In the genomic region with DNA sequence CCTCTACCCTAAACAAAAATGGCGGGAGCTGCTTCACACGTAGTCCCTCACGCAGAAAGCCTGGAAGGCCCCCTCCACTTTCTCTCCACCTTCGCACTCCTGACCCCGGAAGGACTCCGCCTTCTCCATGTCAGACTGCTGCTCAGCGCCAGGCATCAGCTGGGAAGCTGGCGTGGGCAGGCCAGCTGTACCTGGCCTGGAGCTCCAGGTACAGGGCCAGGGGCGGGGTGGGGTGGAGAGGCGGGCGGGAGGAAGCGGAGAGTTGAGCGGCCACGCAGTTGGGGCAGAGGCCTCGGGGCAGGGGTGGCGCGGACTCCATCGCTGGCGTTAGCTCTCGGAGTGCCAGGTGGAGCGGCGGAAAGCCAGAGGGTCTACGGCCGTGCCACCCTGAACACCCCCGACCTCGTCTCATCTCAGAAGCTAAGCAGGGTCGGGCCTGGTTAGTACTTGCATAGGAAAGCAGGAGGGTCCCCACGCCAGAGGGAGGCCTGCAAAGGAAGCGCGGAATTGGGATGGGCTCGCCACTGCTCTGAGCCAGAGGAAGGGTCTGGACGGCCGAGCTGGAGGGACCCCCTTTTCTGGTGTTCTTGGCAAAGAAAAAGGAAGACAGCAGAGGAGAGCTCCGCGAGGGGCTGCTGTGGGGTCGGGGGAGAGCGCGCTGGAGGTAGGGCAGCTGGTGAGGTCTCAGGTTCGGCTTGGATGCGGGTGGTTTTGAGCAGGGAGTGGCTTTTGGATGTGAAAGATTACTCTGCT, we compare ENCODE assay signal across 1 cellular context.
TF ChIP-seq lines count a peak whose summit lies in the region.

A gene with protein sequence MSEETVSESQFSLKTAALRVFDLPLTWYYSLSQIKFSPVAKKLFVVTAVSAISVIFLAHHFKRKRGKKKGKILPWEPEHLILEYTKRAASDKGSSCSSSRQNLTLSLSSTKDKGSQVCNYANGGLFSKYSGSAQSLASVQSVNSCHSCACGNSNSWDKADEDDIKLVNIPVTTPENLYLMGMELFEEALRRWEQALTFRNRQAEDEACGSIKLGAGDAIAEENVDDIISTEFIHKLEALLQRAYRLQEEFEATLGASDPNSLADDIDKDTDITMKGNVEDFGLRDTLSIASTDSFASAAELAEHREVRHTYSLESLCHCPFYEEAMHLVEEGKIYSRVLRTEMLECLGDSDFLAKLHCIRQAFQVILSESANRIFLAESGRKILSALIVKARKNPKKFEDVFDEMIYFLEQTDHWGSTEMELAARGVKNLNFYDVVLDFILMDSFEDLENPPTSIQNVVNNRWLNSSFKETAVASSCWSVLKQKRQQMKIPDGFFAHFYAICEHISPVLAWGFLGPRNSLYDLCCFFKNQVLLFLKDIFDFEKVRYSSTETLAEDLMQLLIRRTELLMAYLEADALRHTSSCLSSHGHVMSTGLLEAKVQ (plus strand): TSS at position 121 of the 753 bp plus-strand sequence. CDS start 3,604 bp downstream, outside the sequence.

TF ChIP-seq in GM12878, 131 proteins besides CTCF, POLR2A, EP300 and RAD21 (continued from another document and continues in another):
- TF ChIP-seq, protein P1, sequence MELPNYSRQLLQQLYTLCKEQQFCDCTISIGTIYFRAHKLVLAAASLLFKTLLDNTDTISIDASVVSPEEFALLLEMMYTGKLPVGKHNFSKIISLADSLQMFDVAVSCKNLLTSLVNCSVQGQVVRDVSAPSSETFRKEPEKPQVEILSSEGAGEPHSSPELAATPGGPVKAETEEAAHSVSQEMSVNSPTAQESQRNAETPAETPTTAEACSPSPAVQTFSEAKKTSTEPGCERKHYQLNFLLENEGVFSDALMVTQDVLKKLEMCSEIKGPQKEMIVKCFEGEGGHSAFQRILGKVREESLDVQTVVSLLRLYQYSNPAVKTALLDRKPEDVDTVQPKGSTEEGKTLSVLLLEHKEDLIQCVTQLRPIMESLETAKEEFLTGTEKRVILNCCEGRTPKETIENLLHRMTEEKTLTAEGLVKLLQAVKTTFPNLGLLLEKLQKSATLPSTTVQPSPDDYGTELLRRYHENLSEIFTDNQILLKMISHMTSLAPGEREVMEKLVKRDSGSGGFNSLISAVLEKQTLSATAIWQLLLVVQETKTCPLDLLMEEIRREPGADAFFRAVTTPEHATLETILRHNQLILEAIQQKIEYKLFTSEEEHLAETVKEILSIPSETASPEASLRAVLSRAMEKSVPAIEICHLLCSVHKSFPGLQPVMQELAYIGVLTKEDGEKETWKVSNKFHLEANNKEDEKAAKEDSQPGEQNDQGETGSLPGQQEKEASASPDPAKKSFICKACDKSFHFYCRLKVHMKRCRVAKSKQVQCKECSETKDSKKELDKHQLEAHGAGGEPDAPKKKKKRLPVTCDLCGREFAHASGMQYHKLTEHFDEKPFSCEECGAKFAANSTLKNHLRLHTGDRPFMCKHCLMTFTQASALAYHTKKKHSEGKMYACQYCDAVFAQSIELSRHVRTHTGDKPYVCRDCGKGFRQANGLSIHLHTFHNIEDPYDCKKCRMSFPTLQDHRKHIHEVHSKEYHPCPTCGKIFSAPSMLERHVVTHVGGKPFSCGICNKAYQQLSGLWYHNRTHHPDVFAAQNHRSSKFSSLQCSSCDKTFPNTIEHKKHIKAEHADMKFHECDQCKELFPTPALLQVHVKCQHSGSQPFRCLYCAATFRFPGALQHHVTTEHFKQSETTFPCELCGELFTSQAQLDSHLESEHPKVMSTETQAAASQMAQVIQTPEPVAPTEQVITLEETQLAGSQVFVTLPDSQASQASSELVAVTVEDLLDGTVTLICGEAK (IDR thresholded peaks at IDR 0.05; ENCODE audit: borderline replicate concordance) = peak; percentile 79
- TF ChIP-seq, protein P2, sequence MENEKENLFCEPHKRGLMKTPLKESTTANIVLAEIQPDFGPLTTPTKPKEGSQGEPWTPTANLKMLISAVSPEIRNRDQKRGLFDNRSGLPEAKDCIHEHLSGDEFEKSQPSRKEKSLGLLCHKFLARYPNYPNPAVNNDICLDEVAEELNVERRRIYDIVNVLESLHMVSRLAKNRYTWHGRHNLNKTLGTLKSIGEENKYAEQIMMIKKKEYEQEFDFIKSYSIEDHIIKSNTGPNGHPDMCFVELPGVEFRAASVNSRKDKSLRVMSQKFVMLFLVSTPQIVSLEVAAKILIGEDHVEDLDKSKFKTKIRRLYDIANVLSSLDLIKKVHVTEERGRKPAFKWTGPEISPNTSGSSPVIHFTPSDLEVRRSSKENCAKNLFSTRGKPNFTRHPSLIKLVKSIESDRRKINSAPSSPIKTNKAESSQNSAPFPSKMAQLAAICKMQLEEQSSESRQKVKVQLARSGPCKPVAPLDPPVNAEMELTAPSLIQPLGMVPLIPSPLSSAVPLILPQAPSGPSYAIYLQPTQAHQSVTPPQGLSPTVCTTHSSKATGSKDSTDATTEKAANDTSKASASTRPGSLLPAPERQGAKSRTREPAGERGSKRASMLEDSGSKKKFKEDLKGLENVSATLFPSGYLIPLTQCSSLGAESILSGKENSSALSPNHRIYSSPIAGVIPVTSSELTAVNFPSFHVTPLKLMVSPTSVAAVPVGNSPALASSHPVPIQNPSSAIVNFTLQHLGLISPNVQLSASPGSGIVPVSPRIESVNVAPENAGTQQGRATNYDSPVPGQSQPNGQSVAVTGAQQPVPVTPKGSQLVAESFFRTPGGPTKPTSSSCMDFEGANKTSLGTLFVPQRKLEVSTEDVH (IDR thresholded peaks at IDR 0.05; ENCODE audit: low read depth, partially characterized antibody) = no peak
- peak in 1 of 2 experiments; percentile 3; a peak in 1 of 4 replicates for TF ChIP-seq SRF (IDR thresholded peaks at IDR 0.05; ENCODE audit: low read depth in 2 of 2, low read length in 2 of 2)
- TF ChIP-seq, protein P3, sequence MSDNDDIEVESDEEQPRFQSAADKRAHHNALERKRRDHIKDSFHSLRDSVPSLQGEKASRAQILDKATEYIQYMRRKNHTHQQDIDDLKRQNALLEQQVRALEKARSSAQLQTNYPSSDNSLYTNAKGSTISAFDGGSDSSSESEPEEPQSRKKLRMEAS (IDR thresholded peaks at IDR 0.05; ENCODE audit: low read depth, low read length) = no peak
- peak in 1 of 2 experiments; percentile 78; a peak in 1 of 3 replicates for TF ChIP-seq EGR1 (IDR thresholded peaks at IDR 0.05; ENCODE audit: borderline replicate concordance in 1 of 2, low read depth in 2 of 2, low read length in 2 of 2)
- TF ChIP-seq, protein P4, sequence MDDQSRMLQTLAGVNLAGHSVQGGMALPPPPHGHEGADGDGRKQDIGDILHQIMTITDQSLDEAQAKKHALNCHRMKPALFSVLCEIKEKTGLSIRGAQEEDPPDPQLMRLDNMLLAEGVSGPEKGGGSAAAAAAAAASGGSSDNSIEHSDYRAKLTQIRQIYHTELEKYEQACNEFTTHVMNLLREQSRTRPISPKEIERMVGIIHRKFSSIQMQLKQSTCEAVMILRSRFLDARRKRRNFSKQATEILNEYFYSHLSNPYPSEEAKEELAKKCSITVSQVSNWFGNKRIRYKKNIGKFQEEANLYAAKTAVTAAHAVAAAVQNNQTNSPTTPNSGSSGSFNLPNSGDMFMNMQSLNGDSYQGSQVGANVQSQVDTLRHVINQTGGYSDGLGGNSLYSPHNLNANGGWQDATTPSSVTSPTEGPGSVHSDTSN (IDR thresholded peaks at IDR 0.05; ENCODE audit: insufficient replicate concordance, low read depth, low read length) = no peak
- peak; percentile 48; the same call in 1 of the 2 replicates for TF ChIP-seq NR2F1 (conservative IDR thresholded peaks at IDR 0.05)
- peak; percentile 82 for TF ChIP-seq MTA2 (IDR thresholded peaks at IDR 0.05; ENCODE audit: low read depth)
- TF ChIP-seq, protein P5, sequence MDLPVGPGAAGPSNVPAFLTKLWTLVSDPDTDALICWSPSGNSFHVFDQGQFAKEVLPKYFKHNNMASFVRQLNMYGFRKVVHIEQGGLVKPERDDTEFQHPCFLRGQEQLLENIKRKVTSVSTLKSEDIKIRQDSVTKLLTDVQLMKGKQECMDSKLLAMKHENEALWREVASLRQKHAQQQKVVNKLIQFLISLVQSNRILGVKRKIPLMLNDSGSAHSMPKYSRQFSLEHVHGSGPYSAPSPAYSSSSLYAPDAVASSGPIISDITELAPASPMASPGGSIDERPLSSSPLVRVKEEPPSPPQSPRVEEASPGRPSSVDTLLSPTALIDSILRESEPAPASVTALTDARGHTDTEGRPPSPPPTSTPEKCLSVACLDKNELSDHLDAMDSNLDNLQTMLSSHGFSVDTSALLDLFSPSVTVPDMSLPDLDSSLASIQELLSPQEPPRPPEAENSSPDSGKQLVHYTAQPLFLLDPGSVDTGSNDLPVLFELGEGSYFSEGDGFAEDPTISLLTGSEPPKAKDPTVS (IDR thresholded peaks at IDR 0.05; ENCODE audit: low read depth, low read length) = no peak
- TF ChIP-seq, protein P6, sequence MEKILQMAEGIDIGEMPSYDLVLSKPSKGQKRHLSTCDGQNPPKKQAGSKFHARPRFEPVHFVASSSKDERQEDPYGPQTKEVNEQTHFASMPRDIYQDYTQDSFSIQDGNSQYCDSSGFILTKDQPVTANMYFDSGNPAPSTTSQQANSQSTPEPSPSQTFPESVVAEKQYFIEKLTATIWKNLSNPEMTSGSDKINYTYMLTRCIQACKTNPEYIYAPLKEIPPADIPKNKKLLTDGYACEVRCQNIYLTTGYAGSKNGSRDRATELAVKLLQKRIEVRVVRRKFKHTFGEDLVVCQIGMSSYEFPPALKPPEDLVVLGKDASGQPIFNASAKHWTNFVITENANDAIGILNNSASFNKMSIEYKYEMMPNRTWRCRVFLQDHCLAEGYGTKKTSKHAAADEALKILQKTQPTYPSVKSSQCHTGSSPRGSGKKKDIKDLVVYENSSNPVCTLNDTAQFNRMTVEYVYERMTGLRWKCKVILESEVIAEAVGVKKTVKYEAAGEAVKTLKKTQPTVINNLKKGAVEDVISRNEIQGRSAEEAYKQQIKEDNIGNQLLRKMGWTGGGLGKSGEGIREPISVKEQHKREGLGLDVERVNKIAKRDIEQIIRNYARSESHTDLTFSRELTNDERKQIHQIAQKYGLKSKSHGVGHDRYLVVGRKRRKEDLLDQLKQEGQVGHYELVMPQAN (conservative IDR thresholded peaks at IDR 0.05) = peak; percentile 37; the same call in 1 of the 2 replicates
- no peak for TF ChIP-seq ZZZ3 (IDR thresholded peaks at IDR 0.05; ENCODE audit: control insufficient read depth, insufficient read length, low read depth)
- TF ChIP-seq MYC (IDR thresholded peaks at IDR 0.05; ENCODE audit: insufficient read depth, insufficient read length, insufficient replicate concordance, low read length, severe bottlenecking) = no peak
- TF ChIP-seq SIX5 (IDR thresholded peaks at IDR 0.05; ENCODE audit: low read depth, low read length, severe bottlenecking) = peak; percentile 79
- TF ChIP-seq JUNB (IDR thresholded peaks at IDR 0.05) = no peak
- TF ChIP-seq IKZF1 (conservative IDR thresholded peaks at IDR 0.05) = peak; percentile 68
- no peak for TF ChIP-seq CHD1 (IDR thresholded peaks at IDR 0.05; ENCODE audit: low read depth, low read length)
- TF ChIP-seq BHLHE40 (IDR thresholded peaks at IDR 0.05; ENCODE audit: borderline replicate concordance in 1 of 2, low read depth in 2 of 2, low read length in 1 of 2) = no peak; a peak in 1 of 4 replicates
- TF ChIP-seq, protein P7, sequence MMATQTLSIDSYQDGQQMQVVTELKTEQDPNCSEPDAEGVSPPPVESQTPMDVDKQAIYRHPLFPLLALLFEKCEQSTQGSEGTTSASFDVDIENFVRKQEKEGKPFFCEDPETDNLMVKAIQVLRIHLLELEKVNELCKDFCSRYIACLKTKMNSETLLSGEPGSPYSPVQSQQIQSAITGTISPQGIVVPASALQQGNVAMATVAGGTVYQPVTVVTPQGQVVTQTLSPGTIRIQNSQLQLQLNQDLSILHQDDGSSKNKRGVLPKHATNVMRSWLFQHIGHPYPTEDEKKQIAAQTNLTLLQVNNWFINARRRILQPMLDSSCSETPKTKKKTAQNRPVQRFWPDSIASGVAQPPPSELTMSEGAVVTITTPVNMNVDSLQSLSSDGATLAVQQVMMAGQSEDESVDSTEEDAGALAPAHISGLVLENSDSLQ (IDR thresholded peaks at IDR 0.05) = no peak
- TF ChIP-seq, protein P8, sequence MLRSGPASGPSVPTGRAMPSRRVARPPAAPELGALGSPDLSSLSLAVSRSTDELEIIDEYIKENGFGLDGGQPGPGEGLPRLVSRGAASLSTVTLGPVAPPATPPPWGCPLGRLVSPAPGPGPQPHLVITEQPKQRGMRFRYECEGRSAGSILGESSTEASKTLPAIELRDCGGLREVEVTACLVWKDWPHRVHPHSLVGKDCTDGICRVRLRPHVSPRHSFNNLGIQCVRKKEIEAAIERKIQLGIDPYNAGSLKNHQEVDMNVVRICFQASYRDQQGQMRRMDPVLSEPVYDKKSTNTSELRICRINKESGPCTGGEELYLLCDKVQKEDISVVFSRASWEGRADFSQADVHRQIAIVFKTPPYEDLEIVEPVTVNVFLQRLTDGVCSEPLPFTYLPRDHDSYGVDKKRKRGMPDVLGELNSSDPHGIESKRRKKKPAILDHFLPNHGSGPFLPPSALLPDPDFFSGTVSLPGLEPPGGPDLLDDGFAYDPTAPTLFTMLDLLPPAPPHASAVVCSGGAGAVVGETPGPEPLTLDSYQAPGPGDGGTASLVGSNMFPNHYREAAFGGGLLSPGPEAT (IDR thresholded peaks at IDR 0.05; ENCODE audit: low read depth) = no peak
- TF ChIP-seq KDM1A (IDR thresholded peaks at IDR 0.05; ENCODE audit: borderline replicate concordance) = no peak
- peak; percentile 73; the same call in 1 of the 2 replicates for TF ChIP-seq TARDBP (IDR thresholded peaks at IDR 0.05; ENCODE audit: borderline replicate concordance)
- no peak for TF ChIP-seq KAT2A (conservative IDR thresholded peaks at IDR 0.05; ENCODE audit: control insufficient read depth, low read depth, low read length)
- TF ChIP-seq SP1 (IDR thresholded peaks at IDR 0.05; ENCODE audit: low read depth, low read length) = no peak
- TF ChIP-seq MEF2A (IDR thresholded peaks at IDR 0.05; ENCODE audit: insufficient read depth, low read depth, low read length) = no peak
- TF ChIP-seq HDGF (IDR thresholded peaks at IDR 0.05) = peak; percentile 69; the same call in 1 of the 2 replicates
- no peak for TF ChIP-seq RFX5 (IDR thresholded peaks at IDR 0.05; ENCODE audit: low read depth, low read length)
- TF ChIP-seq CEBPB (IDR thresholded peaks at IDR 0.05; ENCODE audit: borderline replicate concordance in 1 of 2, low read depth in 2 of 2, low read length in 2 of 2) = no peak
- TF ChIP-seq POU2F2 (IDR thresholded peaks at IDR 0.05; ENCODE audit: borderline replicate concordance, low read depth, low read length) = 0 out of 3 replicates have a peak, but pooled peaks have one; percentile 16
- TF ChIP-seq GABPA (IDR thresholded peaks at IDR 0.05; ENCODE audit: low read depth) = peak; percentile 92
- TF ChIP-seq POLR2AphosphoS5 (IDR thresholded peaks at IDR 0.05; ENCODE audit: low read length) = peak; percentile 45; the same call in 1 of the 2 replicates
- TF ChIP-seq HCFC1 (IDR thresholded peaks at IDR 0.05; ENCODE audit: low read length) = peak; percentile 80
- TF ChIP-seq CREM (IDR thresholded peaks at IDR 0.05; ENCODE audit: low read depth) = peak; percentile 89
- TF ChIP-seq, protein P9, sequence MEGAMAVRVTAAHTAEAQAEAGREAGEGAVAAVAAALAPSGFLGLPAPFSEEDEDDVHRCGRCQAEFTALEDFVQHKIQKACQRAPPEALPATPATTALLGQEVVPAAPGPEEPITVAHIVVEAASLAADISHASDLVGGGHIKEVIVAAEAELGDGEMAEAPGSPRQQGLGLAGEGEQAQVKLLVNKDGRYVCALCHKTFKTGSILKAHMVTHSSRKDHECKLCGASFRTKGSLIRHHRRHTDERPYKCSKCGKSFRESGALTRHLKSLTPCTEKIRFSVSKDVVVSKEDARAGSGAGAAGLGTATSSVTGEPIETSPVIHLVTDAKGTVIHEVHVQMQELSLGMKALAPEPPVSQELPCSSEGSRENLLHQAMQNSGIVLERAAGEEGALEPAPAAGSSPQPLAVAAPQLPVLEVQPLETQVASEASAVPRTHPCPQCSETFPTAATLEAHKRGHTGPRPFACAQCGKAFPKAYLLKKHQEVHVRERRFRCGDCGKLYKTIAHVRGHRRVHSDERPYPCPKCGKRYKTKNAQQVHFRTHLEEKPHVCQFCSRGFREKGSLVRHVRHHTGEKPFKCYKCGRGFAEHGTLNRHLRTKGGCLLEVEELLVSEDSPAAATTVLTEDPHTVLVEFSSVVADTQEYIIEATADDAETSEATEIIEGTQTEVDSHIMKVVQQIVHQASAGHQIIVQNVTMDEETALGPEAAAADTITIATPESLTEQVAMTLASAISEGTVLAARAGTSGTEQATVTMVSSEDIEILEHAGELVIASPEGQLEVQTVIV (IDR thresholded peaks at IDR 0.05; ENCODE audit: borderline replicate concordance, partially characterized antibody) = no peak
